In genomic region chr11:94658386-94658785, GRCh38 we compare ENCODE assay signal across 25 cellular contexts.
DNase-seq lines count a peak whose midpoint lies in the region; ATAC-seq and TF ChIP-seq lines count a peak whose summit lies in the region.
"Had no signal": no experiment of that assay in that cellular context is flagged by ENCODE, and none has a peak within 500 bp of the region (broad histone marks: within the 10 kb centered on the region; RNA-seq: fewer than 3 reads in every experiment).

No MANE protein-coding gene starts in this region.

- TF ChIP-seq RAD21 in Ishikawa (IDR thresholded peaks at IDR 0.05; ENCODE audit: low read depth), result no peak

- H3K79me2 ChIP-seq in GM23338 (replicated peaks; ENCODE audit: insufficient read depth), result peaks cover 64% of the 10 kb centered on the region

- H3K4me3 Mint-ChIP-seq in GM23338, result no peak overlapping the region
- no peak overlapping the region for H3K4me3 Mint-ChIP-seq in glutamatergic neuron (ENCODE audit: unreplicated experiment)
- H3K4me3 Mint-ChIP-seq: mesothelial cell of epicardium; naive thymus-derived CD8-positive, alpha-beta T cell; T-helper 2 cell treated with Interferon-gamma antibody and Interleukin-4, amounts not matched to agents 5 μg/mL and 100 μg/mL, for 36 hours had no signal

- TF ChIP-seq CTCF in GM23338 (conservative IDR thresholded peaks at IDR 0.05; ENCODE audit: low read depth in 2 of 2), result no peak
- no peak for TF ChIP-seq CTCF in body of pancreas (IDR thresholded peaks at IDR 0.05)
- no peak for TF ChIP-seq CTCF in esophagus squamous epithelium (IDR thresholded peaks at IDR 0.05)
- no peak for TF ChIP-seq CTCF in glutamatergic neuron (IDR thresholded peaks at IDR 0.05; ENCODE audit: partially characterized antibody, unreplicated experiment)

- H3K9me3 ChIP-seq in body of pancreas, result no peaks in the 10 kb centered on the region
- H3K9me3 ChIP-seq in esophagus squamous epithelium, result no peaks in the 10 kb centered on the region

- intact Hi-C loops in body of pancreas (cut with DNase I), result no loop called here
- intact Hi-C loops in esophagus squamous epithelium (cut with DNase I), result no loop called here

- H3K4me1 Mint-ChIP-seq in GM23338 (peaks cover 77% of the 10 kb centered on the region), glutamatergic neuron (ENCODE audit: low read depth, unreplicated experiment) (no peaks in the 10 kb centered on the region)

- ATAC-seq in GM23338 (no peak), body of pancreas (no peak)
- ATAC-seq: activated naive CD4-positive, alpha-beta T cell treated with anti-CD3 and anti-CD28 coated beads, Interleukin-2, amount 50 U/mL, for 72 hours; naive thymus-derived CD8-positive, alpha-beta T cell; Panc1 had no signal

- H3K27me3 Mint-ChIP-seq in GM23338 (ENCODE audit: insufficient read depth, low read depth, poor library complexity) (peaks cover 12% of the 10 kb centered on the region), glutamatergic neuron (ENCODE audit: unreplicated experiment) (no peaks in the 10 kb centered on the region)

- H3K27me3 ChIP-seq in GM23338 (ENCODE audit: insufficient read depth) (no peaks in the 10 kb centered on the region), body of pancreas (no peaks in the 10 kb centered on the region), esophagus squamous epithelium (no peaks in the 10 kb centered on the region)
- H3K27me3 ChIP-seq: breast epithelium had no signal

- no peak overlapping the region for H3K4me3 ChIP-seq in GM23338
- no peak overlapping the region for H3K4me3 ChIP-seq in body of pancreas
- H3K4me3 ChIP-seq in esophagus squamous epithelium, result no peak overlapping the region
- H3K4me3 ChIP-seq: BLaER1 treated with 17β-estradiol and CSF1 and Interleukin-3, amounts not matched to agents 10 nM and 100 nM; breast epithelium had no signal

- no peak overlapping the region; the same call in 1 of the 2 replicates for H3K27ac Mint-ChIP-seq in GM23338
- no peak overlapping the region for H3K27ac Mint-ChIP-seq in glutamatergic neuron (ENCODE audit: unreplicated experiment)
- H3K27ac Mint-ChIP-seq: activated naive CD4-positive, alpha-beta T cell treated with anti-CD3 and anti-CD28 coated beads, Interleukin-2, amount 50 U/mL, for 72 hours; mesothelial cell of epicardium; naive thymus-derived CD8-positive, alpha-beta T cell; T-helper 2 cell treated with Interferon-gamma antibody and Interleukin-4, amounts not matched to agents 5 μg/mL and 100 μg/mL, for 36 hours had no signal

- H3K4me2 ChIP-seq in GM23338, result no peak overlapping the region
- H3K4me2 ChIP-seq: BLaER1 treated with 17β-estradiol and CSF1 and Interleukin-3, amounts not matched to agents 10 nM and 100 nM had no signal

- no peaks in the 10 kb centered on the region for H3K9me2 ChIP-seq in GM23338 (ENCODE audit: insufficient read depth)

- H3K27ac ChIP-seq in GM23338 (ENCODE audit: low read depth) (peak overlapping the region; percentile 87), body of pancreas (no peak overlapping the region), esophagus squamous epithelium (peak overlapping the region in 2 of 4 donors; percentile 26)
- H3K27ac ChIP-seq: BLaER1 treated with 17β-estradiol and CSF1 and Interleukin-3, amounts not matched to agents 10 nM and 100 nM; breast epithelium had no signal

- no peak overlapping the region for H2AFZ ChIP-seq in GM23338

- no peak for TF ChIP-seq POLR2A in body of pancreas (IDR thresholded peaks at IDR 0.05)
- TF ChIP-seq POLR2A in esophagus squamous epithelium (IDR thresholded peaks at IDR 0.05), result no peak

- H3K4me1 ChIP-seq in GM23338 (ENCODE audit: insufficient read depth) (peaks cover 52% of the 10 kb centered on the region), body of pancreas (peaks cover 12% of the 10 kb centered on the region), esophagus squamous epithelium (peaks cover 0 to 11% (median 3%) of the 10 kb centered on the region in 3 donors)
- H3K4me1 ChIP-seq: BLaER1 treated with 17β-estradiol and CSF1 and Interleukin-3, amounts not matched to agents 10 nM and 100 nM; breast epithelium had no signal

- H3K9me3 Mint-ChIP-seq in GM23338 (peaks cover 8% of the 10 kb centered on the region), glutamatergic neuron (ENCODE audit: unreplicated experiment) (no peaks in the 10 kb centered on the region)
- H3K9me3 Mint-ChIP-seq: activated naive CD4-positive, alpha-beta T cell treated with anti-CD3 and anti-CD28 coated beads, Interleukin-2, amount 50 U/mL, for 72 hours; naive thymus-derived CD8-positive, alpha-beta T cell; T-helper 2 cell treated with Interferon-gamma antibody and Interleukin-4, amounts not matched to agents 5 μg/mL and 100 μg/mL, for 36 hours had no signal

- no peaks in the 10 kb centered on the region for H4K20me1 ChIP-seq in GM23338 (replicated peaks; ENCODE audit: insufficient read depth)
- H4K20me1 ChIP-seq: BLaER1 treated with 17β-estradiol and CSF1 and Interleukin-3, amounts not matched to agents 10 nM and 100 nM had no signal

- H3K36me3 ChIP-seq in GM23338 (ENCODE audit: insufficient read depth) (peaks cover 38% of the 10 kb centered on the region), body of pancreas (replicated peaks in 1 of 2; ENCODE audit: insufficient read depth in 1 of 2, low read depth in 2 of 2) (no peaks in the 10 kb centered on the region), esophagus squamous epithelium (no peaks in the 10 kb centered on the region)
- H3K36me3 ChIP-seq: BLaER1 treated with 17β-estradiol and CSF1 and Interleukin-3, amounts not matched to agents 10 nM and 100 nM; breast epithelium had no signal

- H3K36me3 Mint-ChIP-seq in GM23338 (ENCODE audit: low read depth), result peaks cover 98% of the 10 kb centered on the region
- no peaks in the 10 kb centered on the region for H3K36me3 Mint-ChIP-seq in glutamatergic neuron (ENCODE audit: unreplicated experiment)
- H3K36me3 Mint-ChIP-seq: activated naive CD4-positive, alpha-beta T cell treated with anti-CD3 and anti-CD28 coated beads, Interleukin-2, amount 50 U/mL, for 72 hours; naive thymus-derived CD8-positive, alpha-beta T cell had no signal

- peaks cover 10% of the 10 kb centered on the region; the same call in 1 of the 2 replicates for H3F3A ChIP-seq in GM23338 (replicated peaks; ENCODE audit: low read depth)

- no peak for TF ChIP-seq EP300 in Ishikawa (IDR thresholded peaks at IDR 0.05; ENCODE audit: borderline replicate concordance)

- WGBS in body of pancreas, 2 donors, result 47 to 51% methylated on average over 5 of the region's 5 CpGs
- 32 to 34% methylated on average over 5 of the region's 5 CpGs for WGBS in esophagus squamous epithelium, 2 donors

- DNase-seq in GM23338 (ENCODE audit: low spot score), result no peak
- DNase-seq in body of pancreas, result peak in 3 of 4 donors; percentile 16 to 48 (median 18)
- peak; percentile 34 for DNase-seq in mucosa of gallbladder (ENCODE audit: low spot score)
- DNase-seq in esophagus squamous epithelium (lab: John Stamatoyannopoulos, UW), result no peak
- no peak for DNase-seq in glutamatergic neuron
- DNase-seq in OCI-M2 (lab: John Stamatoyannopoulos, UW; ENCODE audit: unreplicated experiment), result no peak
- DNase-seq: activated CD4-positive, alpha-beta T cell treated with anti-CD3 and anti-CD28 coated beads for 48 hours; activated CD8-positive, alpha-beta memory T cell treated with anti-CD3 and anti-CD28 coated beads for 24 hours; activated T-cell treated with anti-CD3 and anti-CD28 coated beads for 4 hours; COR-L47; GDM1; HCEC 1CT; Kasumi-1; naive thymus-derived CD8-positive, alpha-beta T cell; NCI-H146; NCI-H524 treated with DMSO at 0.1 percent for 48 hours; stimulated activated CD4-positive, alpha-beta T cell treated with anti-CD3 and anti-CD28 coated beads, Interleukin-4, amount 100 ng/mL, for 4 hours; trophoblast cell had no signal

TF ChIP-seq in GM23338, 12 proteins besides CTCF, POLR2A, EP300 and RAD21:
- TF ChIP-seq CREB1 (CRISPR knock-in tag; IDR thresholded peaks at IDR 0.05; ENCODE audit: low read depth) (no peak), POLR2AphosphoS5 (IDR thresholded peaks at IDR 0.05; ENCODE audit: low read depth) (peak; percentile 16; the same call in 1 of the 2 replicates), STAT1 (IDR thresholded peaks at IDR 0.05; ENCODE audit: unreplicated experiment) (no peak), ZNF331 (CRISPR knock-in tag; IDR thresholded peaks at IDR 0.05; ENCODE audit: low read depth) (no peak)

TF ChIP-seq in Ishikawa, 13 proteins besides CTCF, POLR2A, EP300 and RAD21:
- TF ChIP-seq TCF12 (IDR thresholded peaks at IDR 0.05; ENCODE audit: low read depth) (no peak), CREB1 (IDR thresholded peaks at IDR 0.05; ENCODE audit: low read depth) (no peak), FOXM1 (IDR thresholded peaks at IDR 0.05; ENCODE audit: borderline replicate concordance, low read depth) (no peak), NFIC (IDR thresholded peaks at IDR 0.05) (0 out of 2 replicates have a peak, but pooled peaks have one; percentile 31)
- TF ChIP-seq, protein P1, sequence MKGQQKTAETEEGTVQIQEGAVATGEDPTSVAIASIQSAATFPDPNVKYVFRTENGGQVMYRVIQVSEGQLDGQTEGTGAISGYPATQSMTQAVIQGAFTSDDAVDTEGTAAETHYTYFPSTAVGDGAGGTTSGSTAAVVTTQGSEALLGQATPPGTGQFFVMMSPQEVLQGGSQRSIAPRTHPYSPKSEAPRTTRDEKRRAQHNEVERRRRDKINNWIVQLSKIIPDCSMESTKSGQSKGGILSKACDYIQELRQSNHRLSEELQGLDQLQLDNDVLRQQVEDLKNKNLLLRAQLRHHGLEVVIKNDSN (IDR thresholded peaks at IDR 0.05), result no peak

Comparison
In these comparisons a context has a peak if more than half of its experiments do, and no peak if none do; other contexts are left out.
1. DNase-seq: peak in body of pancreas (3 of 4) and mucosa of gallbladder (single experiment); none in GM23338 (single experiment), esophagus squamous epithelium (single experiment), glutamatergic neuron (single experiment) and OCI-M2 (single experiment).